14 cellular contexts compared by ENCODE assay signal in genomic region chr1:229094476-229095311, GRCh38.
A peak's percentile ranks its signal among the peaks of the same experiment; 100 is the strongest.
DNase-seq lines count a peak whose midpoint lies in the region; TF ChIP-seq lines count a peak whose summit lies in the region.
"Had no signal": no experiment of that assay in that cellular context is flagged by ENCODE, and none has a peak within 500 bp of the region (broad histone marks: within the 10 kb centered on the region; RNA-seq: fewer than 3 reads in every experiment).

No MANE protein-coding gene starts in this region.

- peak overlapping the region; percentile 7 for H2AK5ac ChIP-seq in mesendoderm (ENCODE audit: low read length)

- H3K79me1 ChIP-seq in mesendoderm (ENCODE audit: low read length), result no peaks in the 10 kb centered on the region

- WGBS in mesendoderm (ENCODE audit: extremely low coverage, insufficient coverage, low lambda C conversion rate), result no CpG with 5 or more reads among the region's 13 CpGs

- peak overlapping the region; percentile 19 for H2BK120ac ChIP-seq in mesendoderm (ENCODE audit: low read depth, low read length)

- in situ Hi-C loops in brain microvascular endothelial cell (cut with HindIII; ENCODE audit: low pct_ligation_motif_present, low sequenced_read_pairs), result no loop called here

- H3K23ac ChIP-seq in mesendoderm (ENCODE audit: low read length), result peak overlapping the region; percentile 34

- H3K79me2 ChIP-seq in mesendoderm (ENCODE audit: control insufficient read depth, insufficient read depth, low read length), result no peaks in the 10 kb centered on the region

- H4K8ac ChIP-seq in mesendoderm (ENCODE audit: low read depth, low read length), result no peak overlapping the region

- no peak for TF ChIP-seq CTCF in AG04449 (IDR thresholded peaks at IDR 0.05; ENCODE audit: insufficient read depth, low read length, missing control alignments)
- TF ChIP-seq CTCF in HFF-Myc (IDR thresholded peaks at IDR 0.05; ENCODE audit: low read depth, low read length, missing control alignments), result no peak
- no peak for TF ChIP-seq CTCF in brain microvascular endothelial cell (IDR thresholded peaks at IDR 0.05; ENCODE audit: low read depth, low read length, missing control alignments)

- CTCF ChIA-PET in AG04449 (lab: Yijun Ruan, JAX), result interaction anchor here (1.7 kb wide), 1 partner anchor 359 kb away, joined by 4 read pairs; the partner anchor contains the start of gene RHOU

- H3K4me3 ChIP-seq in AG04449 (ENCODE audit: low read depth, low read length) (no peak overlapping the region), HFF-Myc (replicated peaks; ENCODE audit: low read depth, low read length) (no peak overlapping the region), brain microvascular endothelial cell (ENCODE audit: low read depth, low read length) (no peak overlapping the region), mesendoderm (ENCODE audit: low read length) (no peak overlapping the region)
- H3K4me3 ChIP-seq: thoracic aorta had no signal

- peak overlapping the region; percentile 85 for H3K4ac ChIP-seq in mesendoderm (ENCODE audit: low read depth, low read length)

- H4K5ac ChIP-seq in mesendoderm (ENCODE audit: low read length), result no peak overlapping the region

- H3K36me3 ChIP-seq in brain microvascular endothelial cell (replicated peaks) (no peaks in the 10 kb centered on the region), mesendoderm (ENCODE audit: control insufficient read depth, insufficient read depth, low read length) (no peaks in the 10 kb centered on the region)
- H3K36me3 ChIP-seq: thoracic aorta had no signal

- H3K4me1 ChIP-seq in mesendoderm (ENCODE audit: control insufficient read depth, low read depth, low read length), result peaks cover 30% of the 10 kb centered on the region

- H2BK15ac ChIP-seq in mesendoderm (replicated peaks; ENCODE audit: low read depth), result no peak overlapping the region

- H3K9ac ChIP-seq in mesendoderm (ENCODE audit: low read length), result no peak overlapping the region

- H3K27me3 ChIP-seq in brain microvascular endothelial cell (replicated peaks) (no peaks in the 10 kb centered on the region), mesendoderm (ENCODE audit: insufficient read depth, low read length, poor library complexity) (no peaks in the 10 kb centered on the region)

- POLR2A ChIA-PET in AG04449 (lab: Yijun Ruan, JAX), result no interaction called here

- H2BK5ac ChIP-seq in mesendoderm (ENCODE audit: low read length), result peak overlapping the region; percentile 92

- H3K56ac ChIP-seq in mesendoderm (ENCODE audit: low read length), result peak overlapping the region; percentile 74

- DNase-seq in AG04449 (ENCODE audit: low read depth, low spot score) (peak; percentile 29), HFF-Myc (ENCODE audit: extremely low read depth, low read depth) (peak; percentile 86), brain microvascular endothelial cell (peak; percentile 7), mesendoderm (peak; percentile 80), NCI-H2081 (lab: John Stamatoyannopoulos, UW) (no peak), NCI-H187 treated with DMSO at 0.1 percent for 48 hours (lab: John Stamatoyannopoulos, UW) (no peak), kidney glomerular epithelial cell (lab: John Stamatoyannopoulos, UW) (no peak)
- DNase-seq in stimulated activated CD4-positive, alpha-beta T cell treated with anti-CD3 and anti-CD28 coated beads, Interleukin-2, amount 100 ng/mL, for 24 hours, result no peak
- DNase-seq: activated B cell treated with CpG ODN at 0.5 μM for 24 hours, Karpas-422, NCI-H2171 treated with DMSO at 0.1 percent for 48 hours, occipital lobe, SW 1271 had no signal

- peak overlapping the region; percentile 81 for H3K18ac ChIP-seq in mesendoderm (ENCODE audit: low read length)

- no peak overlapping the region for H3K27ac ChIP-seq in brain microvascular endothelial cell
- H3K27ac ChIP-seq in mesendoderm (ENCODE audit: low read depth, low read length), result peak overlapping the region; percentile 80

- no peak overlapping the region for H3K4me2 ChIP-seq in mesendoderm (ENCODE audit: low read length)

Comparison
In these comparisons a context has a peak if more than half of its experiments do, and no peak if none do; other contexts are left out.
1. DNase-seq: peak in AG04449 (single experiment), HFF-Myc (single experiment), brain microvascular endothelial cell (single experiment) and mesendoderm (single experiment); none in stimulated activated CD4-positive, alpha-beta T cell treated with anti-CD3 and anti-CD28 coated beads, Interleukin-2, amount 100 ng/mL, for 24 hours (0 of 2), NCI-H2081 (0 of 2), NCI-H187 treated with DMSO at 0.1 percent for 48 hours (single experiment) and kidney glomerular epithelial cell (single experiment).